7 cellular contexts compared by ENCODE assay signal in the genomic region with DNA sequence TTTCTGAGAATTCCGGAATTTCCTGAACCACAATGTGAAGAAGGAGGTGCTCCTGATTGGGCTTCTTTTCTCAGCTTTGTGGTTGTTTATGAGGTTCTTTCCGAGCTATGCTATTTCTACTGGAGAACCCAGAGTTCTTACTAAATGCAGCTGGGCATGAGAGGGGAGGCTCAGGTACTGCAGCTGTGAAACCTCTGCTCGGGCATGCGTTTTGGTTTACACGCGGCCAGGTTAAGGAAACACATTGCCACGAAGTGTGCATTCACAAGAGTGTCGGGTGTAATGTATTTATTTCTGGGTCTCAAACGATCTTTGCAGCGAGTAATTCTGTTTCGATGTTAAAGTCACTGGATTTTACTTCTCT. TPM values are rescaled to one million over a fixed set of nuclear protein-coding genes. Genes with fewer than 3 reads are reported as not detected.
A peak's percentile ranks its signal among the peaks of the same experiment; 100 is the strongest.
DNase-seq lines count a peak whose midpoint lies in the region; FAIRE-seq and TF ChIP-seq lines count a peak whose summit lies in the region.

No MANE protein-coding gene starts in this region.

- no peaks in the 10 kb centered on the region for H3K9me3 ChIP-seq in osteoblast (ENCODE audit: low read depth, low read length)

- no peak overlapping the region for H3K27ac ChIP-seq in osteoblast (ENCODE audit: low read depth, low read length)

- peaks cover 12% of the 10 kb centered on the region for H3K36me3 ChIP-seq in osteoblast (ENCODE audit: insufficient read depth, low read length)

- peak overlapping the region; percentile 88 for H2AFZ ChIP-seq in osteoblast (ENCODE audit: low read length)

- H3K79me2 ChIP-seq in osteoblast (ENCODE audit: insufficient read depth, low read length), result peaks cover 29% of the 10 kb centered on the region

- H3K27me3 ChIP-seq in osteoblast (ENCODE audit: insufficient read depth, low read length), result peaks cover 21% of the 10 kb centered on the region

- FAIRE-seq in GM18507 (lab: Jason Lieb, UNC), result peak; percentile 69

- H3K4me1 ChIP-seq in osteoblast (ENCODE audit: insufficient read depth, low read length), result peaks cover 21% of the 10 kb centered on the region

- H4K20me1 ChIP-seq in osteoblast (ENCODE audit: insufficient read depth, low read length), result no peaks in the 10 kb centered on the region

- TF ChIP-seq CTCF in fibroblast of mammary gland (conservative IDR thresholded peaks at IDR 0.05; ENCODE audit: control insufficient read depth, insufficient read depth, low read depth, low read length) (no peak), osteoblast (IDR thresholded peaks at IDR 0.05; ENCODE audit: extremely low read depth, low read depth, low read length) (no peak)

- no peak for DNase-seq in GM18507 (ENCODE audit: extremely low spot score, insufficient read length, low read depth)
- DNase-seq in HCEC 1CT, result peak; percentile 4
- peak; percentile 9 for DNase-seq in M059J (ENCODE audit: low read depth)
- DNase-seq in activated T-cell treated with anti-CD3 and anti-CD28 coated beads for 1 hour (ENCODE audit: low read depth), result peak; percentile 5
- no peak for DNase-seq in fibroblast of mammary gland (ENCODE audit: low read depth)
- DNase-seq in osteoblast (ENCODE audit: insufficient read length, low spot score, missing footprints), result no peak
- no peak for DNase-seq in NCI-H2029 (lab: John Stamatoyannopoulos, UW)

- peak overlapping the region; percentile 92 for H3K4me2 ChIP-seq in osteoblast (ENCODE audit: insufficient read depth, low read length)

- peak overlapping the region; percentile 35 for H3K4me3 ChIP-seq in fibroblast of mammary gland (ENCODE audit: control insufficient read depth, low read depth, low read length)
- H3K4me3 ChIP-seq in osteoblast (ENCODE audit: insufficient read depth, low read length), result peak overlapping the region; percentile 86

RNA-seq across cellular contexts. Expression of a gene that starts 0.7 kb away (rescaled TPM):
- total RNA-seq in M059J (2014; rRNA removed; shearing (Covaris generic)), result 0.44 and 0.62 TPM in 2 replicates
- total RNA-seq in osteoblast, result 3.2 and 4.0 TPM in 2 replicates

RNA-seq across cellular contexts. Expression of a gene that starts 51.6 kb away (rescaled TPM):
- total RNA-seq in M059J (2014; rRNA removed; shearing (Covaris generic)), result 0.25 TPM in 1 of 2 replicates, not detected in the other
- total RNA-seq in osteoblast, result 0.29 and 0.36 TPM in 2 replicates

Comparison
In these comparisons a context has a peak if more than half of its experiments do, and no peak if none do; other contexts are left out.
1. DNase-seq: peak in HCEC 1CT (single experiment), M059J (single experiment) and activated T-cell treated with anti-CD3 and anti-CD28 coated beads for 1 hour (single experiment); none in GM18507 (single experiment), fibroblast of mammary gland (single experiment), osteoblast (single experiment) and NCI-H2029 (single experiment).